Comparison of ENCODE assay signal across 8 cellular contexts in the genomic region with DNA sequence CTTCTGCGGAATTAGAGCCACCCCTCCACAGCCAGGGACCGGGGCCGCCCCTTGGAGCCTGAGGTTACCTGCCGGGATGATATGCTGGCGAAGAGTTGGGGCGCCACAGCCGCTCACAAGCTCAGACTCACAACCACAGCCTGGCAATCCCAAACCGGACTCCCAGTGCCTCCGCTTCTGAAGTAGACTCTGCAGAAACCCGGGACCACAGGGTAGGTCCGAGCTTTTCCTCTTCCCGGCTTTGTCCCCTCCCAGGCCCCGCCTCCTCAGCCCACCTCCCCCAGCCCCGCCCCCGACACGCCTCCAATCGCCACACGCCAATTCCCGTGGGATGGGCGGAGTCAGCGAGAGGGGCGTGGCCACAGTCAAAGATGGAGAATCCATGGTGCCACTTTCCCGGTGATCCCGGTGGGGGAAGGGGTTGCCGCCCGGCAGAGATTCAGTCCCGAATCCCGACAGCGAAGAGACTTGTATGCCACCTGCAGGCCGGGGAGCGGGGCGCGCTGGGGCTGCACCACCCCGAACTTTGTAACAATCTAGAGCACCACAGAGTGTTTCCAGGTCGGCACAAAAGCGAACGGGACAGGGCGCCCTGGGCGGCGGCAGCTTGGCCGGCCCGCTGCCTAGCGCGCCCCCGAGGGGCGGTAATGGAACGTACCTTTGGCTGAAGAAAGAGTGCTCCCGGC. TPM values are rescaled to one million over a fixed set of nuclear protein-coding genes. Genes with fewer than 3 reads are reported as not detected.
A peak's percentile ranks its signal among the peaks of the same experiment; 100 is the strongest.
DNase-seq lines count a peak whose midpoint lies in the region; ATAC-seq and TF ChIP-seq lines count a peak whose summit lies in the region.

IDH1 (minus strand) TSS at position 201 of the 686 bp plus-strand sequence. CDS start 3,520 bp downstream, outside the sequence.

- H3K79me2 ChIP-seq in GM23248 (ENCODE audit: insufficient read depth): no peaks in the 10 kb centered on the region

- no peaks in the 10 kb centered on the region for H4K20me1 ChIP-seq in GM23248 (ENCODE audit: insufficient read depth)

- peaks cover 9% of the 10 kb centered on the region for H3K4me1 Mint-ChIP-seq in activated T-helper 17 cell treated with anti-CD3 and anti-CD28 coated beads, Interleukin-2, amount 50 U/mL, for 72 hours
- H3K4me1 Mint-ChIP-seq in nephron: peaks cover 33% of the 10 kb centered on the region
- H3K4me1 Mint-ChIP-seq in stimulated activated naive CD8-positive, alpha-beta T cell treated with anti-CD3 and anti-CD28 coated beads, Interleukin-15, Interleukin-2, amounts not matched to agents 100 ng/mL and 50 ng/mL, for 24 hours (ENCODE audit: low read depth): peaks cover 27% of the 10 kb centered on the region

- H3K27me3 ChIP-seq in GM23248 (replicated peaks; ENCODE audit: insufficient read depth): no peaks in the 10 kb centered on the region

- no peaks in the 10 kb centered on the region for H3K9me2 ChIP-seq in GM23248 (ENCODE audit: insufficient read depth)

- H3K27me3 Mint-ChIP-seq in activated T-helper 17 cell treated with anti-CD3 and anti-CD28 coated beads, Interleukin-2, amount 50 U/mL, for 72 hours: no peaks in the 10 kb centered on the region
- H3K27me3 Mint-ChIP-seq in nephron (ENCODE audit: low read depth): no peaks in the 10 kb centered on the region
- no peaks in the 10 kb centered on the region for H3K27me3 Mint-ChIP-seq in stimulated activated naive CD8-positive, alpha-beta T cell treated with anti-CD3 and anti-CD28 coated beads, Interleukin-15, Interleukin-2, amounts not matched to agents 100 ng/mL and 50 ng/mL, for 24 hours

- in situ Hi-C loops in GM23248 (cut with MboI): no loop called here

- ATAC-seq in activated T-helper 17 cell treated with anti-CD3 and anti-CD28 coated beads, Interleukin-2, amount 50 U/mL, for 72 hours (replicated peaks): peak; percentile 86

- H3K9me3 ChIP-seq in GM23248 (ENCODE audit: low read depth): no peaks in the 10 kb centered on the region

- H2AFZ ChIP-seq in GM23248: peak within 1 kb of the TSS; percentile 98

- TF ChIP-seq CTCF in fibroblast of mammary gland (conservative IDR thresholded peaks at IDR 0.05; ENCODE audit: control insufficient read depth, insufficient read depth, low read depth, low read length): peak; percentile 35
- TF ChIP-seq CTCF in nephron (IDR thresholded peaks at IDR 0.05; ENCODE audit: unreplicated experiment in 3 of 3): peak; percentile 45 to 57 (median 46)

- H3K36me3 ChIP-seq in GM23248 (ENCODE audit: low read depth): no peaks in the 10 kb centered on the region

- H3K27ac Mint-ChIP-seq in activated T-helper 17 cell treated with anti-CD3 and anti-CD28 coated beads, Interleukin-2, amount 50 U/mL, for 72 hours: peak within 1 kb of the TSS; percentile 49
- peak within 1 kb of the TSS; percentile 90 to 96 (median 95) for H3K27ac Mint-ChIP-seq in nephron
- H3K27ac Mint-ChIP-seq in stimulated activated naive CD8-positive, alpha-beta T cell treated with anti-CD3 and anti-CD28 coated beads, Interleukin-15, Interleukin-2, amounts not matched to agents 100 ng/mL and 50 ng/mL, for 24 hours: peak within 1 kb of the TSS; percentile 72

- H3F3A ChIP-seq in GM23248 (ENCODE audit: insufficient read depth): peaks cover 16% of the 10 kb centered on the region

- H3K4me1 ChIP-seq in GM23248 (ENCODE audit: insufficient read depth): peaks cover 15% of the 10 kb centered on the region

- peaks cover 30% of the 10 kb centered on the region for H3K36me3 Mint-ChIP-seq in activated T-helper 17 cell treated with anti-CD3 and anti-CD28 coated beads, Interleukin-2, amount 50 U/mL, for 72 hours (ENCODE audit: low read depth)
- H3K36me3 Mint-ChIP-seq in nephron (ENCODE audit: low read depth): peaks cover 30% of the 10 kb centered on the region
- H3K36me3 Mint-ChIP-seq in stimulated activated naive CD8-positive, alpha-beta T cell treated with anti-CD3 and anti-CD28 coated beads, Interleukin-15, Interleukin-2, amounts not matched to agents 100 ng/mL and 50 ng/mL, for 24 hours (ENCODE audit: low read depth): peaks cover 10% of the 10 kb centered on the region

- H3K27ac ChIP-seq in GM23248: peak within 1 kb of the TSS; percentile 59

- peak within 1 kb of the TSS; percentile 98 for H3K4me2 ChIP-seq in GM23248 (ENCODE audit: unreplicated experiment)

- H3K9me3 Mint-ChIP-seq in activated T-helper 17 cell treated with anti-CD3 and anti-CD28 coated beads, Interleukin-2, amount 50 U/mL, for 72 hours: no peaks in the 10 kb centered on the region
- no peaks in the 10 kb centered on the region for H3K9me3 Mint-ChIP-seq in nephron
- H3K9me3 Mint-ChIP-seq in stimulated activated naive CD8-positive, alpha-beta T cell treated with anti-CD3 and anti-CD28 coated beads, Interleukin-15, Interleukin-2, amounts not matched to agents 100 ng/mL and 50 ng/mL, for 24 hours: no peaks in the 10 kb centered on the region

- H3K4me3 Mint-ChIP-seq in activated T-helper 17 cell treated with anti-CD3 and anti-CD28 coated beads, Interleukin-2, amount 50 U/mL, for 72 hours: peak within 1 kb of the TSS; percentile 93
- H3K4me3 Mint-ChIP-seq in nephron: peak within 1 kb of the TSS; percentile 97 to 99 (median 97)
- H3K4me3 Mint-ChIP-seq in stimulated activated naive CD8-positive, alpha-beta T cell treated with anti-CD3 and anti-CD28 coated beads, Interleukin-15, Interleukin-2, amounts not matched to agents 100 ng/mL and 50 ng/mL, for 24 hours: peak within 1 kb of the TSS; percentile 93

- peak within 1 kb of the TSS; percentile 74 for H3K9ac ChIP-seq in GM23248

- DNase-seq in EL (peak; percentile 96), GM23248 (peak; percentile 97), Kasumi-1 (lab: John Stamatoyannopoulos, UW) (peak; percentile 52 to 69), RPMI8226 (peak; percentile 93), fibroblast of mammary gland (ENCODE audit: low read depth) (peak; percentile 90)

- H3K4me3 ChIP-seq in GM23248 (peak within 1 kb of the TSS; percentile 97), fibroblast of mammary gland (ENCODE audit: control insufficient read depth, low read depth, low read length) (peak within 1 kb of the TSS; percentile 98)

- WGBS in GM23248 (ENCODE audit: low coverage in 1 of 2, low lambda C conversion rate in 2 of 2, missing lambda C conversion rate in 2 of 2), 2 experiments: 0 to 1% methylated on average over 40 to 48 of the region's 48 CpGs

RNA-seq across cellular contexts. Expression of gene IDH1, which starts in this region (rescaled TPM):
- total RNA-seq in GM23248 (2014; rRNA removed; shearing (Covaris generic)): 53.6 and 63.7 TPM in 2 replicates
- polyA plus RNA-seq in GM23248 (2016; fragmentation: Nextera tagmentation; extraction: Ambion mirVana): 53.1 and 53.5 TPM in 2 replicates
- total RNA-seq in activated T-helper 17 cell treated with anti-CD3 and anti-CD28 coated beads, Interleukin-2, amount 50 U/mL, for 72 hours: 10 to 100 TPM; 17.0 to 34.3 TPM

Comparison
In these comparisons a context has a peak if more than half of its experiments do, and no peak if none do; other contexts are left out.
1. Peak in every context shown above with its lines: DNase-seq, ATAC-seq, H3K4me3 ChIP-seq and H3K27ac ChIP-seq.